In genomic region chr2:52429740-52430139, GRCh38 we compare ENCODE assay signal across 23 cellular contexts.
DNase-seq lines count a peak whose midpoint lies in the region; ATAC-seq, FAIRE-seq and TF ChIP-seq lines count a peak whose summit lies in the region.
"Had no signal": no experiment of that assay in that cellular context is flagged by ENCODE, and none has a peak within 500 bp of the region (broad histone marks: within the 10 kb centered on the region; RNA-seq: fewer than 3 reads in every experiment).

No MANE protein-coding gene starts in this region.

- no peaks in the 10 kb centered on the region for H3K79me2 ChIP-seq in HepG2 (ENCODE audit: insufficient read depth, low read length)

- H4K20me1 ChIP-seq in HepG2 (ENCODE audit: insufficient read depth, low read length) = no peaks in the 10 kb centered on the region
- H4K20me1 ChIP-seq: BLaER1 treated with 17β-estradiol and CSF1 and Interleukin-3, amounts not matched to agents 10 nM and 100 nM had no signal

- TF ChIP-seq RAD21 in HepG2 (CRISPR knock-in tag; IDR thresholded peaks at IDR 0.05) = no peak

- CTCF ChIA-PET in HepG2 (lab: Yijun Ruan, JAX; ENCODE audit: low intra/inter-chr PET ratio, low total read pairs) = no interaction called here

- TF ChIP-seq EP300 in HepG2 (IDR thresholded peaks at IDR 0.05; ENCODE audit: low read depth in 2 of 2, low read length in 2 of 2) (no peak), HepG2 (CRISPR knock-in tag; IDR thresholded peaks at IDR 0.05; ENCODE audit: borderline replicate concordance) (no peak)

- H3K4me3 ChIP-seq in heart left ventricle (no peak overlapping the region), adipocyte (ENCODE audit: low read length) (peak overlapping the region; percentile 27), HepG2 (replicated peaks in 1 of 3; ENCODE audit: insufficient read depth in 1 of 3, low read depth in 2 of 3, low read length in 3 of 3) (no peak overlapping the region), kidney (ENCODE audit: low read length in 2 of 2) (no peak overlapping the region)
- H3K4me3 ChIP-seq: BLaER1 treated with 17β-estradiol and CSF1 and Interleukin-3, amounts not matched to agents 10 nM and 100 nM; MG63 had no signal

- intact Hi-C loops in Right ventricle myocardium superior (cut with DNase I) (no loop called here), heart left ventricle (cut with DNase I) (no loop called here), HepG2 (cut with micrococcal nuclease; ENCODE audit: unreplicated experiment) (no loop called here), kidney (cut with DNase I) (no loop called here)

- H3K36me3 ChIP-seq in heart left ventricle (no peaks in the 10 kb centered on the region), adipocyte (ENCODE audit: control insufficient read depth, insufficient read depth, low read length, severe bottlenecking) (no peaks in the 10 kb centered on the region), HepG2 (replicated peaks in 1 of 2; ENCODE audit: control insufficient read depth in 1 of 2, insufficient read depth in 2 of 2, low read length in 2 of 2) (no peaks in the 10 kb centered on the region), kidney (ENCODE audit: control insufficient read depth in 1 of 2, insufficient read depth in 2 of 2, low read length in 2 of 2) (no peaks in the 10 kb centered on the region)
- H3K36me3 ChIP-seq: BLaER1 treated with 17β-estradiol and CSF1 and Interleukin-3, amounts not matched to agents 10 nM and 100 nM; MG63 had no signal

- H2AFZ ChIP-seq in HepG2 (ENCODE audit: low read length) = no peak overlapping the region

- H3K27ac ChIP-seq in heart left ventricle = no peak overlapping the region
- H3K27ac ChIP-seq in HepG2 (ENCODE audit: extremely low read length, insufficient read depth, low read length) = no peak overlapping the region
- H3K27ac ChIP-seq in kidney (ENCODE audit: low read depth in 2 of 2, low read length in 2 of 2) = no peak overlapping the region

- POLR2A ChIA-PET in HepG2 (lab: Yijun Ruan, JAX) = no interaction called here

- H3K4me2 ChIP-seq in HepG2 (ENCODE audit: low read depth, low read length) = no peak overlapping the region

- in situ Hi-C loops in HepG2 (cut with HindIII; ENCODE audit: extremely low pct_ligation_motif_present, low pct_unique_long_range_greater_than_20kb) = no loop called here

- TF ChIP-seq CTCF in heart left ventricle (IDR thresholded peaks at IDR 0.05) (no peak), HepG2 (CRISPR knock-in tag; IDR thresholded peaks at IDR 0.05) (no peak), kidney (IDR thresholded peaks at IDR 0.05; ENCODE audit: borderline replicate concordance, extremely low read depth, insufficient read depth) (no peak)

- H3K27me3 ChIP-seq in heart left ventricle (no peaks in the 10 kb centered on the region), adipocyte (replicated peaks; ENCODE audit: control insufficient read depth, insufficient read depth, low read length) (no peaks in the 10 kb centered on the region), HepG2 (ENCODE audit: control insufficient read depth in 1 of 2, insufficient read depth in 2 of 2, low read length in 2 of 2) (no peaks in the 10 kb centered on the region)
- H3K27me3 ChIP-seq: BLaER1 treated with 17β-estradiol and CSF1 and Interleukin-3, amounts not matched to agents 10 nM and 100 nM; MG63 had no signal

- no peak for FAIRE-seq in HepG2 (lab: Jason Lieb, UNC)
- FAIRE-seq in kidney (lab: Jason Lieb, UNC) = no peak
- FAIRE-seq: GM12892, GM18507 had no signal

- BruUV-seq in HepG2 (replicated peaks; lab: Mats Ljungman, UMichigan) = no TSS peak

- peak; percentile 57 for ATAC-seq in Right ventricle myocardium superior (ENCODE audit: poor library complexity)
- ATAC-seq in heart left ventricle = no peak
- no peak for ATAC-seq in HepG2
- ATAC-seq in GM21381 (IDR thresholded peaks at IDR 0.05; ENCODE audit: unreplicated experiment) = no peak
- ATAC-seq: Right ventricle myocardium inferior had no signal

- DNase-seq in Right ventricle myocardium superior (no peak), heart left ventricle (no peak), adipocyte (ENCODE audit: low read depth) (peak; percentile 85), fibroblast of peridontal ligament (ENCODE audit: extremely low read depth) (peak; percentile 65), HepG2 (ENCODE audit: low spot score) (no peak), germinal center (ENCODE audit: low spot score) (no peak), kidney (no peak)
- DNase-seq: 8988T; CD4-positive, alpha-beta memory T cell; DMS153; Kasumi-1; MG63; NCI-H1092 treated with DMSO at 0.1 percent for 48 hours; NCI-H1436 treated with DMSO at 0.1 percent for 48 hours; NCI-H2029; NCI-H345; NCI-H524 treated with DMSO at 0.1 percent for 48 hours; NCI-H82 had no signal

- no peaks in the 10 kb centered on the region for H3K9me3 ChIP-seq in heart left ventricle
- no peaks in the 10 kb centered on the region for H3K9me3 ChIP-seq in adipocyte (ENCODE audit: control insufficient read depth, low read length)
- peaks cover 34% of the 10 kb centered on the region for H3K9me3 ChIP-seq in HepG2 (ENCODE audit: low read length)
- no peaks in the 10 kb centered on the region for H3K9me3 ChIP-seq in kidney (ENCODE audit: control insufficient read depth in 1 of 2, low read length in 2 of 2)
- H3K9me3 ChIP-seq: MG63 had no signal

- no peak overlapping the region for H3K9ac ChIP-seq in adipocyte (ENCODE audit: low read length)
- H3K9ac ChIP-seq in HepG2 (ENCODE audit: insufficient read depth, low read depth, low read length) = no peak overlapping the region
- no peak overlapping the region for H3K9ac ChIP-seq in kidney (ENCODE audit: low read length in 2 of 2)
- H3K9ac ChIP-seq: BLaER1 treated with 17β-estradiol and CSF1 and Interleukin-3, amounts not matched to agents 10 nM and 100 nM had no signal

- no peak for TF ChIP-seq POLR2A in heart left ventricle (IDR thresholded peaks at IDR 0.05)
- TF ChIP-seq POLR2A in HepG2 (IDR thresholded peaks at IDR 0.05; ENCODE audit: insufficient read depth in 1 of 2, low read depth in 2 of 2, low read length in 2 of 2) = no peak

- 46 to 71% (median 53%) methylated on average over 3 of the region's 3 CpGs for WGBS in heart left ventricle, 4 donors
- WGBS in HepG2 (ENCODE audit: low lambda C conversion rate) = 33% methylated on average over 3 of the region's 3 CpGs

- no peaks in the 10 kb centered on the region for H3K4me1 ChIP-seq in heart left ventricle
- H3K4me1 ChIP-seq in adipocyte (ENCODE audit: control insufficient read depth, insufficient read depth, low read length) = peaks cover 7% of the 10 kb centered on the region
- no peaks in the 10 kb centered on the region for H3K4me1 ChIP-seq in HepG2 (ENCODE audit: insufficient read depth, low read length)
- H3K4me1 ChIP-seq in kidney (ENCODE audit: control insufficient read depth in 1 of 2, insufficient read depth in 1 of 2, low read depth in 1 of 2, low read length in 2 of 2) = no peaks in the 10 kb centered on the region

TF ChIP-seq in HepG2, 621 proteins besides CTCF, POLR2A, EP300 and RAD21:
- TF ChIP-seq ELF4 (CRISPR knock-in tag; IDR thresholded peaks at IDR 0.05; ENCODE audit: borderline replicate concordance) (no peak), KAT7 (CRISPR knock-in tag; IDR thresholded peaks at IDR 0.05; ENCODE audit: borderline replicate concordance) (no peak), CEBPB (IDR thresholded peaks at IDR 0.05; ENCODE audit: borderline replicate concordance, low read depth, low read length) (peak; percentile 58; the same call in 1 of the 2 replicates), PHF5A (CRISPR knock-in tag; IDR thresholded peaks at IDR 0.05; ENCODE audit: low read depth, unreplicated experiment) (no peak), AHR (CRISPR knock-in tag; IDR thresholded peaks at IDR 0.05) (no peak), NBN (conservative IDR thresholded peaks at IDR 0.05) (no peak)

Comparison
In these comparisons a context has a peak if more than half of its experiments do, and no peak if none do; other contexts are left out.
1. DNase-seq: peak in adipocyte (single experiment) and fibroblast of peridontal ligament (single experiment); none in Right ventricle myocardium superior (single experiment), heart left ventricle (0 of 5), HepG2 (single experiment), germinal center (single experiment) and kidney (single experiment).